Comparison of ENCODE assay signal across 1 cellular context in genomic region chr3:47042231-47042791, GRCh38.
TF ChIP-seq lines count a peak whose summit lies in the region.

No MANE protein-coding gene starts in this region.

TF ChIP-seq in K562, 482 proteins besides CTCF, POLR2A, EP300 and RAD21 (continued from another document and continues in another):
- TF ChIP-seq ARID4B (CRISPR knock-in tag; IDR thresholded peaks at IDR 0.05) = no peak
- TF ChIP-seq, protein P1, sequence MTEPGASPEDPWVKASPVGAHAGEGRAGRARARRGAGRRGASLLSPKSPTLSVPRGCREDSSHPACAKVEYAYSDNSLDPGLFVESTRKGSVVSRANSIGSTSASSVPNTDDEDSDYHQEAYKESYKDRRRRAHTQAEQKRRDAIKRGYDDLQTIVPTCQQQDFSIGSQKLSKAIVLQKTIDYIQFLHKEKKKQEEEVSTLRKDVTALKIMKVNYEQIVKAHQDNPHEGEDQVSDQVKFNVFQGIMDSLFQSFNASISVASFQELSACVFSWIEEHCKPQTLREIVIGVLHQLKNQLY (CRISPR knock-in tag; conservative IDR thresholded peaks at IDR 0.05) = no peak
- TF ChIP-seq, protein P2, sequence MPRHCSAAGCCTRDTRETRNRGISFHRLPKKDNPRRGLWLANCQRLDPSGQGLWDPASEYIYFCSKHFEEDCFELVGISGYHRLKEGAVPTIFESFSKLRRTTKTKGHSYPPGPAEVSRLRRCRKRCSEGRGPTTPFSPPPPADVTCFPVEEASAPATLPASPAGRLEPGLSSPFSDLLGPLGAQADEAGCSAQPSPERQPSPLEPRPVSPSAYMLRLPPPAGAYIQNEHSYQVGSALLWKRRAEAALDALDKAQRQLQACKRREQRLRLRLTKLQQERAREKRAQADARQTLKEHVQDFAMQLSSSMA (CRISPR knock-in tag; IDR thresholded peaks at IDR 0.05) = no peak
- no peak for TF ChIP-seq MYBL2 (IDR thresholded peaks at IDR 0.05; ENCODE audit: low read depth)
- TF ChIP-seq MYBL2 (CRISPR knock-in tag; IDR thresholded peaks at IDR 0.05; ENCODE audit: borderline replicate concordance) = no peak
- TF ChIP-seq FIP1L1 (IDR thresholded peaks at IDR 0.05; ENCODE audit: low read depth, low read length, poor library complexity, severe bottlenecking) = no peak
- no peak for TF ChIP-seq HDAC2 (IDR thresholded peaks at IDR 0.05)
- no peak for TF ChIP-seq MLLT1 (IDR thresholded peaks at IDR 0.05)
- no peak for TF ChIP-seq TSHZ1 (CRISPR knock-in tag; IDR thresholded peaks at IDR 0.05)
- TF ChIP-seq, protein P3, sequence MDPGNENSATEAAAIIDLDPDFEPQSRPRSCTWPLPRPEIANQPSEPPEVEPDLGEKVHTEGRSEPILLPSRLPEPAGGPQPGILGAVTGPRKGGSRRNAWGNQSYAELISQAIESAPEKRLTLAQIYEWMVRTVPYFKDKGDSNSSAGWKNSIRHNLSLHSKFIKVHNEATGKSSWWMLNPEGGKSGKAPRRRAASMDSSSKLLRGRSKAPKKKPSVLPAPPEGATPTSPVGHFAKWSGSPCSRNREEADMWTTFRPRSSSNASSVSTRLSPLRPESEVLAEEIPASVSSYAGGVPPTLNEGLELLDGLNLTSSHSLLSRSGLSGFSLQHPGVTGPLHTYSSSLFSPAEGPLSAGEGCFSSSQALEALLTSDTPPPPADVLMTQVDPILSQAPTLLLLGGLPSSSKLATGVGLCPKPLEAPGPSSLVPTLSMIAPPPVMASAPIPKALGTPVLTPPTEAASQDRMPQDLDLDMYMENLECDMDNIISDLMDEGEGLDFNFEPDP (CRISPR knock-in tag; IDR thresholded peaks at IDR 0.05) = no peak
- no peak for TF ChIP-seq NFE2 (IDR thresholded peaks at IDR 0.05; ENCODE audit: low read depth)
- TF ChIP-seq ZBTB1 (CRISPR knock-in tag; IDR thresholded peaks at IDR 0.05; ENCODE audit: borderline replicate concordance, low read depth) = no peak
- TF ChIP-seq U2AF1 (optimal IDR thresholded peaks at IDR 0.05; ENCODE audit: low read depth, low read length) = no peak
- no peak for TF ChIP-seq MCM5 (IDR thresholded peaks at IDR 0.05; ENCODE audit: low read depth)
- no peak for TF ChIP-seq ZNF175 (CRISPR knock-in tag; IDR thresholded peaks at IDR 0.05; ENCODE audit: low read depth)
- TF ChIP-seq PKNOX1 (IDR thresholded peaks at IDR 0.05) = peak; percentile 94
- TF ChIP-seq ZNF3 (CRISPR knock-in tag; IDR thresholded peaks at IDR 0.05) = no peak
- no peak for TF ChIP-seq SIN3B (IDR thresholded peaks at IDR 0.05; ENCODE audit: low read depth)
- TF ChIP-seq CREM (IDR thresholded peaks at IDR 0.05; ENCODE audit: low read depth) = no peak
- TF ChIP-seq THRA (IDR thresholded peaks at IDR 0.05) = no peak
- TF ChIP-seq, protein P4, sequence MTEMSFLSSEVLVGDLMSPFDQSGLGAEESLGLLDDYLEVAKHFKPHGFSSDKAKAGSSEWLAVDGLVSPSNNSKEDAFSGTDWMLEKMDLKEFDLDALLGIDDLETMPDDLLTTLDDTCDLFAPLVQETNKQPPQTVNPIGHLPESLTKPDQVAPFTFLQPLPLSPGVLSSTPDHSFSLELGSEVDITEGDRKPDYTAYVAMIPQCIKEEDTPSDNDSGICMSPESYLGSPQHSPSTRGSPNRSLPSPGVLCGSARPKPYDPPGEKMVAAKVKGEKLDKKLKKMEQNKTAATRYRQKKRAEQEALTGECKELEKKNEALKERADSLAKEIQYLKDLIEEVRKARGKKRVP (CRISPR knock-in tag; IDR thresholded peaks at IDR 0.05) = no peak
- TF ChIP-seq, protein P5, sequence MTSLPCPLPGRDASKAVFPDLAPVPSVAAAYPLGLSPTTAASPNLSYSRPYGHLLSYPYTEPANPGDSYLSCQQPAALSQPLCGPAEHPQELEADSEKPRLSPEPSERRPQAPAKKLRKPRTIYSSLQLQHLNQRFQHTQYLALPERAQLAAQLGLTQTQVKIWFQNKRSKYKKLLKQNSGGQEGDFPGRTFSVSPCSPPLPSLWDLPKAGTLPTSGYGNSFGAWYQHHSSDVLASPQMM (CRISPR knock-in tag; IDR thresholded peaks at IDR 0.05) = no peak
- no peak for TF ChIP-seq ZNF76 (CRISPR knock-in tag; IDR thresholded peaks at IDR 0.05; ENCODE audit: borderline replicate concordance)
- no peak for TF ChIP-seq KDM4B (IDR thresholded peaks at IDR 0.05; ENCODE audit: borderline replicate concordance in 2 of 2, low read depth in 1 of 2)
- no peak for TF ChIP-seq SNIP1 (IDR thresholded peaks at IDR 0.05; ENCODE audit: low read depth)
- TF ChIP-seq THRB (CRISPR knock-in tag; conservative IDR thresholded peaks at IDR 0.05) = no peak
- no peak for TF ChIP-seq SP2 (IDR thresholded peaks at IDR 0.05; ENCODE audit: extremely low read depth, low read depth, low read length, poor library complexity, severe bottlenecking)
- TF ChIP-seq NKRF (IDR thresholded peaks at IDR 0.05; ENCODE audit: borderline replicate concordance) = no peak
- TF ChIP-seq ZNF324 (CRISPR knock-in tag; IDR thresholded peaks at IDR 0.05) = no peak
- peak; percentile 70; the same call in 1 of the 2 replicates for TF ChIP-seq MECOM (CRISPR knock-in tag; IDR thresholded peaks at IDR 0.05)
- TF ChIP-seq BRD4 (IDR thresholded peaks at IDR 0.05) = no peak
- no peak for TF ChIP-seq KAT2B (IDR thresholded peaks at IDR 0.05; ENCODE audit: low read depth, low read length)
- no peak for TF ChIP-seq PTRF (tag; IDR thresholded peaks at IDR 0.05)
- no peak for TF ChIP-seq RB1 (IDR thresholded peaks at IDR 0.05; ENCODE audit: low read depth)
- no peak for TF ChIP-seq XRCC4 (IDR thresholded peaks at IDR 0.05; ENCODE audit: extremely low read depth, insufficient read depth, insufficient read length)
- TF ChIP-seq RAD51 (IDR thresholded peaks at IDR 0.05; ENCODE audit: borderline replicate concordance, low read depth) = peak; percentile 65
- no peak; the same call in 1 of the 2 replicates for TF ChIP-seq DPF2 (IDR thresholded peaks at IDR 0.05)
- TF ChIP-seq, protein P6, sequence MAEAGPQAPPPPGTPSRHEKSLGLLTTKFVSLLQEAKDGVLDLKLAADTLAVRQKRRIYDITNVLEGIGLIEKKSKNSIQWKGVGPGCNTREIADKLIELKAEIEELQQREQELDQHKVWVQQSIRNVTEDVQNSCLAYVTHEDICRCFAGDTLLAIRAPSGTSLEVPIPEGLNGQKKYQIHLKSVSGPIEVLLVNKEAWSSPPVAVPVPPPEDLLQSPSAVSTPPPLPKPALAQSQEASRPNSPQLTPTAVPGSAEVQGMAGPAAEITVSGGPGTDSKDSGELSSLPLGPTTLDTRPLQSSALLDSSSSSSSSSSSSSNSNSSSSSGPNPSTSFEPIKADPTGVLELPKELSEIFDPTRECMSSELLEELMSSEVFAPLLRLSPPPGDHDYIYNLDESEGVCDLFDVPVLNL (CRISPR knock-in tag; IDR thresholded peaks at IDR 0.05; ENCODE audit: low read depth) = no peak
